ENCODE assay signal across 9 cellular contexts in genomic region chr14:95155044-95155443, GRCh38. TPM values are rescaled to one million over a fixed set of nuclear protein-coding genes. Genes with fewer than 3 reads are reported as not detected.
A peak's percentile ranks its signal among the peaks of the same experiment; 100 is the strongest.
DNase-seq lines count a peak whose midpoint lies in the region; ATAC-seq, FAIRE-seq and TF ChIP-seq lines count a peak whose summit lies in the region.
"Had no signal": no experiment of that assay in that cellular context is flagged by ENCODE, and none has a peak within 500 bp of the region (broad histone marks: within the 10 kb centered on the region; RNA-seq: fewer than 3 reads in every experiment).

No MANE protein-coding gene starts in this region.

- no peaks in the 10 kb centered on the region for H3K27me3 Mint-ChIP-seq in astrocyte (ENCODE audit: low read depth, unreplicated experiment)
- no peaks in the 10 kb centered on the region for H3K27me3 Mint-ChIP-seq in mesothelial cell of epicardium (ENCODE audit: low read depth)

- no peaks in the 10 kb centered on the region for H3K36me3 Mint-ChIP-seq in astrocyte (ENCODE audit: low read depth, unreplicated experiment)
- no peaks in the 10 kb centered on the region for H3K36me3 Mint-ChIP-seq in mesothelial cell of epicardium

- peaks cover 56% of the 10 kb centered on the region for H4K20me1 ChIP-seq in astrocyte (ENCODE audit: insufficient read depth, low read length)

- no peak overlapping the region for H3K9ac ChIP-seq in HUES48 (ENCODE audit: low read depth, low read length)
- H3K9ac ChIP-seq in astrocyte (ENCODE audit: low read length), result no peak overlapping the region

- DNase-seq in AG04450 (ENCODE audit: low read depth, low spot score), result no peak
- no peak for DNase-seq in astrocyte (ENCODE audit: low read depth)
- no peak for DNase-seq in mesothelial cell of epicardium (ENCODE audit: low spot score in 2 of 2, unreplicated experiment in 2 of 2)
- DNase-seq in H7, result no peak
- DNase-seq in GM13977 (ENCODE audit: low spot score), result no peak
- DNase-seq: activated gamma-delta T cell had no signal

- FAIRE-seq in astrocyte (lab: Jason Lieb, UNC), result no peak

- peak overlapping the region; percentile 15; the same call in 1 of the 2 replicates for H3K4me3 ChIP-seq in AG04450 (ENCODE audit: low read depth, low read length)
- H3K4me3 ChIP-seq in HUES48 (ENCODE audit: low read depth, low read length), result peak overlapping the region; percentile 80
- H3K4me3 ChIP-seq in astrocyte (ENCODE audit: insufficient read depth, low read depth, low read length), result no peak overlapping the region
- no peak overlapping the region for H3K4me3 ChIP-seq in H7 (ENCODE audit: insufficient read depth, low read depth, low read length)

- ATAC-seq in GM21825 (IDR thresholded peaks at IDR 0.05; ENCODE audit: unreplicated experiment) (no peak), GM21526 (IDR thresholded peaks at IDR 0.05; ENCODE audit: low FRiP score, unreplicated experiment) (no peak)

- no peak overlapping the region for H3K27ac ChIP-seq in AG04450 (ENCODE audit: low read depth, low read length)
- H3K27ac ChIP-seq in HUES48 (ENCODE audit: low read depth, low read length), result no peak overlapping the region
- no peak overlapping the region for H3K27ac ChIP-seq in astrocyte (ENCODE audit: low read depth, low read length)

- POLR2A ChIA-PET in AG04450 (lab: Yijun Ruan, JAX), result no interaction called here

- H3K4me2 ChIP-seq in astrocyte (ENCODE audit: low read length), result peak overlapping the region; percentile 90

- CTCF ChIA-PET in AG04450 (lab: Charles Lee), result interaction anchor here (0.6 to 0.8 kb wide), 4 partner anchors 37 to 164 kb away, joined by 3 to 4 read pairs (median 3); no protein-coding TSS in a partner anchor

- peaks cover 72% of the 10 kb centered on the region for H3K79me2 ChIP-seq in astrocyte (ENCODE audit: insufficient read depth, low read length)

- in situ Hi-C loops in GM13977 (cut with MboI; ENCODE audit: low pct_unique_long_range_greater_than_20kb, low sequenced_read_pairs, unreplicated experiment), result no loop called here

- H3K27ac Mint-ChIP-seq in astrocyte (ENCODE audit: unreplicated experiment) (no peak overlapping the region), mesothelial cell of epicardium (peak overlapping the region; percentile 86)

- no peak overlapping the region for H2AFZ ChIP-seq in astrocyte (ENCODE audit: low read depth, low read length)

- H3K9me3 Mint-ChIP-seq in astrocyte (ENCODE audit: unreplicated experiment) (no peaks in the 10 kb centered on the region), mesothelial cell of epicardium (no peaks in the 10 kb centered on the region)

- no peaks in the 10 kb centered on the region for H3K27me3 ChIP-seq in AG04450 (ENCODE audit: control insufficient read depth, insufficient read depth, low read length)
- no peaks in the 10 kb centered on the region for H3K27me3 ChIP-seq in HUES48 (ENCODE audit: control insufficient read depth, insufficient read depth, low read length)
- H3K27me3 ChIP-seq in astrocyte (ENCODE audit: insufficient read depth, low read length), result no peaks in the 10 kb centered on the region
- no peaks in the 10 kb centered on the region for H3K27me3 ChIP-seq in H7 (ENCODE audit: control insufficient read depth, insufficient read depth, low read length)

- H3K9me3 ChIP-seq in AG04450 (ENCODE audit: control insufficient read depth, insufficient read depth, low read length) (no peaks in the 10 kb centered on the region; the same call in 1 of the 2 replicates), HUES48 (ENCODE audit: control insufficient read depth, insufficient read depth, low read length) (no peaks in the 10 kb centered on the region), astrocyte (ENCODE audit: insufficient read depth, low read depth, low read length) (no peaks in the 10 kb centered on the region)

- H3K36me3 ChIP-seq in HUES48 (ENCODE audit: control insufficient read depth, insufficient read depth, low read length), result no peaks in the 10 kb centered on the region
- no peaks in the 10 kb centered on the region for H3K36me3 ChIP-seq in astrocyte (ENCODE audit: insufficient read depth, low read length)
- H3K36me3 ChIP-seq in H7 (replicated peaks; ENCODE audit: control insufficient read depth, insufficient read depth, low read length), result no peaks in the 10 kb centered on the region

- H3K4me3 Mint-ChIP-seq in astrocyte (ENCODE audit: unreplicated experiment) (peak overlapping the region; percentile 82), mesothelial cell of epicardium (peak overlapping the region; percentile 83)

- H3K4me1 Mint-ChIP-seq in astrocyte (ENCODE audit: low read depth, unreplicated experiment) (peaks cover 16% of the 10 kb centered on the region), mesothelial cell of epicardium (peaks cover 55% of the 10 kb centered on the region)

- peaks cover 25% of the 10 kb centered on the region for H3K4me1 ChIP-seq in HUES48 (ENCODE audit: control insufficient read depth, insufficient read depth, low read length)
- H3K4me1 ChIP-seq in astrocyte (ENCODE audit: insufficient read depth, low read length), result peaks cover 8% of the 10 kb centered on the region

- TF ChIP-seq CTCF in AG04450 (IDR thresholded peaks at IDR 0.05; ENCODE audit: low read depth, low read length) (no peak), astrocyte (IDR thresholded peaks at IDR 0.05; ENCODE audit: insufficient read depth, low read depth, low read length) (no peak), mesothelial cell of epicardium (IDR thresholded peaks at IDR 0.05; ENCODE audit: unreplicated experiment) (no peak), GM13977 (IDR thresholded peaks at IDR 0.05; ENCODE audit: extremely low read depth, insufficient read depth, missing control alignments) (no peak)

RNA-seq across cellular contexts. Expression of gene DICER1, which starts 2.3 kb away (rescaled TPM):
- 20.7 and 25.1 TPM in 2 replicates for polyA plus RNA-seq in AG04450 (2011; rRNA removed)
- 60.6 and 66.3 TPM in 2 replicates for polyA minus RNA-seq in AG04450 (2011; rRNA and poly(A)+ RNA removed)
- total RNA-seq in astrocyte (94.2 and 103 TPM in 2 replicates), mesothelial cell of epicardium (148 to 155 TPM (median 155 TPM) in 3 replicates)
- total RNA-seq in H7 (2014; rRNA removed; shearing (Covaris generic)), result 39.7 and 68.8 TPM in 2 replicates

Comparison
In these comparisons a context has a peak if more than half of its experiments do, and no peak if none do; other contexts are left out.
1. H3K4me3 ChIP-seq: peak in AG04450 (single experiment) and HUES48 (single experiment); none in astrocyte (single experiment) and H7 (single experiment).